1 cellular context compared by ENCODE assay signal in the genomic region with DNA sequence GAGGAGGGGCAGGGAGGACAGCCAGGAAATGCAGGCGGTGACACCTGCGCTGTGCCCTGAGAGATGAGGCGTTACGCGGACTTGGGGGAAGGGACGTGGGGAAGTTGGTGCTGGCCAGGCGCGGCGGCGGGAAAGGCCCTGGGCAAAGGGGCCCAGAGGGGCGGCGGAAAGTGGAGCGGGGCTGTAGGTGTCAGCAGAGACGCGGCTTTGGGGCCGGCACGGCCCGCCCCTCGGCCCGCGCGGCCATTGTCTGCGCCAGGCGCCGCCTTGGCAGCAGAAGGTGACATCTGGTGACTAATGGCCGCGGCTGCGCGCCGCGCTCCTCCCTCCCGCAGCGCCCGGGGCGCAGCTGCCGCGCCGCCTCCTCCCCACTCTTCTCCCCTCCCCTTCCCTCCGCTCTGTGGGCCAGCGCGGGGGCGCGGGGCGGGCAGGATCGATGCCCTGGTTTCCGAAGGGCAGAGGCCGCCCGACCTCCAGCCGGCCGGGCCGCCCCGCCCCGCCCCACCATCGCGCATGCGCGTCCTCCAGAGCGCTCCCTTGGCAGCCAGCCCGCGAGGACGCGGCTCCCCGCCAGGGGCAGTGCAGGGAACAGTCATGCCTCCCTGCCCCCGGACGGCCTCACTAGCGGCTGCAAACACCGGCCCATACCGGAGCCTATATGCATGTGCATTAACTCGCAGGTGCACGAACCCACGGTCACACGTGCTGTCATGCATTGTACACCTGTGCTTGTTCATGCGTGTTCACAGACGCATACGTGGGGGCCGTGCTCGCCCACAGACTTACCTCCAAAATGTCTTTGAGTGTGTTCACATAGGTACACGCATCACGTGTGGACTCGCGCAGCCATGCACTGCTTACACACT.
TF ChIP-seq lines count a peak whose summit lies in the region.

No MANE protein-coding gene starts in this region.

TF ChIP-seq in K562, 482 proteins besides CTCF, POLR2A, EP300 and RAD21 (continued from another document):
- TF ChIP-seq, protein P1, sequence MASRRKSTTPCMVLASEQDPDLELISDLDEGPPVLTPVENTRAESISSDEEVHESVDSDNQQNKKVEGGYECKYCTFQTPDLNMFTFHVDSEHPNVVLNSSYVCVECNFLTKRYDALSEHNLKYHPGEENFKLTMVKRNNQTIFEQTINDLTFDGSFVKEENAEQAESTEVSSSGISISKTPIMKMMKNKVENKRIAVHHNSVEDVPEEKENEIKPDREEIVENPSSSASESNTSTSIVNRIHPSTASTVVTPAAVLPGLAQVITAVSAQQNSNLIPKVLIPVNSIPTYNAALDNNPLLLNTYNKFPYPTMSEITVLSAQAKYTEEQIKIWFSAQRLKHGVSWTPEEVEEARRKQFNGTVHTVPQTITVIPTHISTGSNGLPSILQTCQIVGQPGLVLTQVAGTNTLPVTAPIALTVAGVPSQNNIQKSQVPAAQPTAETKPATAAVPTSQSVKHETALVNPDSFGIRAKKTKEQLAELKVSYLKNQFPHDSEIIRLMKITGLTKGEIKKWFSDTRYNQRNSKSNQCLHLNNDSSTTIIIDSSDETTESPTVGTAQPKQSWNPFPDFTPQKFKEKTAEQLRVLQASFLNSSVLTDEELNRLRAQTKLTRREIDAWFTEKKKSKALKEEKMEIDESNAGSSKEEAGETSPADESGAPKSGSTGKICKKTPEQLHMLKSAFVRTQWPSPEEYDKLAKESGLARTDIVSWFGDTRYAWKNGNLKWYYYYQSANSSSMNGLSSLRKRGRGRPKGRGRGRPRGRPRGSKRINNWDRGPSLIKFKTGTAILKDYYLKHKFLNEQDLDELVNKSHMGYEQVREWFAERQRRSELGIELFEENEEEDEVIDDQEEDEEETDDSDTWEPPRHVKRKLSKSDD (conservative IDR thresholded peaks at IDR 0.05; ENCODE audit: low read length), result no peak
- TF ChIP-seq SIX5 (IDR thresholded peaks at IDR 0.05; ENCODE audit: borderline replicate concordance in 1 of 2, insufficient read depth in 1 of 2, low read depth in 1 of 2, low read length in 2 of 2) (no peak), FOXM1 (IDR thresholded peaks at IDR 0.05; ENCODE audit: low read depth) (no peak), FOXM1 (CRISPR knock-in tag; IDR thresholded peaks at IDR 0.05; ENCODE audit: low read depth) (no peak), KDM4B (IDR thresholded peaks at IDR 0.05; ENCODE audit: borderline replicate concordance in 2 of 2, low read depth in 1 of 2) (no peak), CTBP1 (IDR thresholded peaks at IDR 0.05; ENCODE audit: borderline replicate concordance) (peak; percentile 95), ZNF57 (CRISPR knock-in tag; IDR thresholded peaks at IDR 0.05) (no peak), BMI1 (IDR thresholded peaks at IDR 0.05; ENCODE audit: low read length) (no peak), FOXK1 (CRISPR knock-in tag; IDR thresholded peaks at IDR 0.05; ENCODE audit: borderline replicate concordance) (no peak), ZKSCAN8 (CRISPR knock-in tag; IDR thresholded peaks at IDR 0.05) (no peak), TSC22D4 (tag; IDR thresholded peaks at IDR 0.05) (0 out of 2 replicates have a peak, but pooled peaks have one; percentile 12), PCBP2 (IDR thresholded peaks at IDR 0.05; ENCODE audit: low read depth, low read length, poor library complexity, severe bottlenecking) (no peak), ZNF311 (CRISPR knock-in tag; IDR thresholded peaks at IDR 0.05) (no peak), CSDE1 (IDR thresholded peaks at IDR 0.05) (no peak), MTA3 (IDR thresholded peaks at IDR 0.05; ENCODE audit: borderline replicate concordance) (peak; percentile 95), HEY1 (CRISPR knock-in tag; IDR thresholded peaks at IDR 0.05; ENCODE audit: borderline replicate concordance) (no peak), BCOR (IDR thresholded peaks at IDR 0.05) (no peak; the same call in 1 of the 2 replicates), ZNF212 (CRISPR knock-in tag; IDR thresholded peaks at IDR 0.05) (no peak), TCF7L2 (IDR thresholded peaks at IDR 0.05; ENCODE audit: low read depth, low read length) (no peak), ZBTB17 (CRISPR knock-in tag; IDR thresholded peaks at IDR 0.05) (0 out of 2 replicates have a peak, but pooled peaks have one; percentile 43), ARID1B (IDR thresholded peaks at IDR 0.05) (0 out of 2 replicates have a peak, but pooled peaks have one; percentile 12), ZNF133 (CRISPR knock-in tag; IDR thresholded peaks at IDR 0.05) (no peak), PHF20 (IDR thresholded peaks at IDR 0.05; ENCODE audit: partially characterized antibody) (peak; percentile 72), HDAC6 (IDR thresholded peaks at IDR 0.05; ENCODE audit: low read depth, low read length) (no peak)
- TF ChIP-seq, protein P2, sequence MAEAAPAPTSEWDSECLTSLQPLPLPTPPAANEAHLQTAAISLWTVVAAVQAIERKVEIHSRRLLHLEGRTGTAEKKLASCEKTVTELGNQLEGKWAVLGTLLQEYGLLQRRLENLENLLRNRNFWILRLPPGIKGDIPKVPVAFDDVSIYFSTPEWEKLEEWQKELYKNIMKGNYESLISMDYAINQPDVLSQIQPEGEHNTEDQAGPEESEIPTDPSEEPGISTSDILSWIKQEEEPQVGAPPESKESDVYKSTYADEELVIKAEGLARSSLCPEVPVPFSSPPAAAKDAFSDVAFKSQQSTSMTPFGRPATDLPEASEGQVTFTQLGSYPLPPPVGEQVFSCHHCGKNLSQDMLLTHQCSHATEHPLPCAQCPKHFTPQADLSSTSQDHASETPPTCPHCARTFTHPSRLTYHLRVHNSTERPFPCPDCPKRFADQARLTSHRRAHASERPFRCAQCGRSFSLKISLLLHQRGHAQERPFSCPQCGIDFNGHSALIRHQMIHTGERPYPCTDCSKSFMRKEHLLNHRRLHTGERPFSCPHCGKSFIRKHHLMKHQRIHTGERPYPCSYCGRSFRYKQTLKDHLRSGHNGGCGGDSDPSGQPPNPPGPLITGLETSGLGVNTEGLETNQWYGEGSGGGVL (CRISPR knock-in tag; IDR thresholded peaks at IDR 0.05), result no peak
- TF ChIP-seq, protein P3, sequence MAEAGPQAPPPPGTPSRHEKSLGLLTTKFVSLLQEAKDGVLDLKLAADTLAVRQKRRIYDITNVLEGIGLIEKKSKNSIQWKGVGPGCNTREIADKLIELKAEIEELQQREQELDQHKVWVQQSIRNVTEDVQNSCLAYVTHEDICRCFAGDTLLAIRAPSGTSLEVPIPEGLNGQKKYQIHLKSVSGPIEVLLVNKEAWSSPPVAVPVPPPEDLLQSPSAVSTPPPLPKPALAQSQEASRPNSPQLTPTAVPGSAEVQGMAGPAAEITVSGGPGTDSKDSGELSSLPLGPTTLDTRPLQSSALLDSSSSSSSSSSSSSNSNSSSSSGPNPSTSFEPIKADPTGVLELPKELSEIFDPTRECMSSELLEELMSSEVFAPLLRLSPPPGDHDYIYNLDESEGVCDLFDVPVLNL (CRISPR knock-in tag; IDR thresholded peaks at IDR 0.05; ENCODE audit: low read depth), result no peak
- TF ChIP-seq, protein P4, sequence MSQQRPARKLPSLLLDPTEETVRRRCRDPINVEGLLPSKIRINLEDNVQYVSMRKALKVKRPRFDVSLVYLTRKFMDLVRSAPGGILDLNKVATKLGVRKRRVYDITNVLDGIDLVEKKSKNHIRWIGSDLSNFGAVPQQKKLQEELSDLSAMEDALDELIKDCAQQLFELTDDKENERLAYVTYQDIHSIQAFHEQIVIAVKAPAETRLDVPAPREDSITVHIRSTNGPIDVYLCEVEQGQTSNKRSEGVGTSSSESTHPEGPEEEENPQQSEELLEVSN (IDR thresholded peaks at IDR 0.05; ENCODE audit: borderline replicate concordance in 1 of 2, extremely low read depth in 1 of 2, insufficient read depth in 1 of 2, insufficient read length in 1 of 2, low read depth in 1 of 2, low read length in 1 of 2, poor library complexity in 1 of 2, severe bottlenecking in 1 of 2), result peak; percentile 10 to 43
- TF ChIP-seq, protein P5, sequence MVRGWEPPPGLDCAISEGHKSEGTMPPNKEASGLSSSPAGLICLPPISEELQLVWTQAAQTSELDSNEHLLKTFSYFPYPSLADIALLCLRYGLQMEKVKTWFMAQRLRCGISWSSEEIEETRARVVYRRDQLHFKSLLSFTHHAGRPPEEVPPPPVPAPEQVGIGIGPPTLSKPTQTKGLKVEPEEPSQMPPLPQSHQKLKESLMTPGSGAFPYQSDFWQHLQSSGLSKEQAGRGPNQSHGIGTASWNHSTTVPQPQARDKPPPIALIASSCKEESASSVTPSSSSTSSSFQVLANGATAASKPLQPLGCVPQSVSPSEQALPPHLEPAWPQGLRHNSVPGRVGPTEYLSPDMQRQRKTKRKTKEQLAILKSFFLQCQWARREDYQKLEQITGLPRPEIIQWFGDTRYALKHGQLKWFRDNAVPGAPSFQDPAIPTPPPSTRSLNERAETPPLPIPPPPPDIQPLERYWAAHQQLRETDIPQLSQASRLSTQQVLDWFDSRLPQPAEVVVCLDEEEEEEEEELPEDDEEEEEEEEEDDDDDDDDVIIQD (CRISPR knock-in tag; IDR thresholded peaks at IDR 0.05), result 0 out of 2 replicates have a peak, but pooled peaks have one; percentile 23
